In the genomic region with DNA sequence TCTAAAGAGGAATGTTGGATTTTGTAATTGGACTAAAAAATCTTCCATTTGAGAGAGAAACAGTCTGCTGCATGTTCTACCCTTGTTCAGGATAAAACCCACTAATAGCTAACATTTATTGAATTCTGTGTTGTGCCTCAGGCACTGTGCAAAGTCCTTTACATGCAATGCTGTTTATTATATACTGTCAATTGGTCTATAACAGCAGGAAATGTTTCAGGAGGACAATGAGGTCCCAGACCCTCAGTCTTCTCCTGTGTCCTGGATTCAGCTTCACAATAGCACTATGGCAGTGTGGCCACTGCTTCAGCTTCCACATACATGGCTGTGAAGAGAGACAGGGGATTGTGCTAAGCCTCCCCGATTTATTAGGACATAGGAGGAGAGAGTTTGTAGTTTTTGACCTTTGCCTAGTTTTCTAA, we compare ENCODE assay signal across 17 cellular contexts. TPM values are rescaled to one million over a fixed set of nuclear protein-coding genes. Genes with fewer than 3 reads are reported as not detected.
A peak's percentile ranks its signal among the peaks of the same experiment; 100 is the strongest.
DNase-seq lines count a peak whose midpoint lies in the region; ATAC-seq and TF ChIP-seq lines count a peak whose summit lies in the region.
"Had no signal": no experiment of that assay in that cellular context is flagged by ENCODE, and none has a peak within 500 bp of the region (broad histone marks: within the 10 kb centered on the region; RNA-seq: fewer than 3 reads in every experiment).

No MANE protein-coding gene starts in this region.

- no peak overlapping the region for H4K12ac ChIP-seq in trophoblast cell (ENCODE audit: low read depth, low read length)

- peaks cover 74% of the 10 kb centered on the region for H3K4me1 Mint-ChIP-seq in activated CD4-positive, alpha-beta T cell treated with anti-CD3 and anti-CD28 coated beads for 36 hours

- ATAC-seq in activated CD4-positive, alpha-beta T cell treated with anti-CD3 and anti-CD28 coated beads for 36 hours = no peak
- peak; percentile 5; the same call in 1 of the 3 replicates for ATAC-seq in RWPE2 (ENCODE audit: low read depth)
- ATAC-seq: A549 had no signal

- H3K27ac ChIP-seq in RWPE2 (ENCODE audit: poor library complexity, severe bottlenecking) (peak overlapping the region; percentile 88), esophagus squamous epithelium (peak overlapping the region in 3 of 4 donors; percentile 67 to 97 (median 78)), trophoblast cell (ENCODE audit: low read depth, low read length) (no peak overlapping the region)
- H3K27ac ChIP-seq: A549, tibial artery had no signal

- no peak overlapping the region for H4K8ac ChIP-seq in trophoblast cell (ENCODE audit: low read depth, low read length)

- no peak overlapping the region for H2BK5ac ChIP-seq in trophoblast cell (ENCODE audit: low read depth, low read length, poor library complexity)

- no peak overlapping the region for H3K9ac ChIP-seq in trophoblast cell (ENCODE audit: low read length)

- H3K4me2 ChIP-seq in trophoblast cell (ENCODE audit: low read length) = no peak overlapping the region
- H3K4me2 ChIP-seq: A549 had no signal

- peak overlapping the region; percentile 67 for H3K4ac ChIP-seq in trophoblast cell (ENCODE audit: low read depth, low read length)

- no peaks in the 10 kb centered on the region for H3K27me3 Mint-ChIP-seq in activated CD4-positive, alpha-beta T cell treated with anti-CD3 and anti-CD28 coated beads for 36 hours
- H3K27me3 Mint-ChIP-seq: activated naive CD8-positive, alpha-beta T cell treated with anti-CD3 and anti-CD28 coated beads, Interleukin-2, amount 10 ng/mL, durations not matched to agents 7 days and 5 days had no signal

- no peak overlapping the region for H4K91ac ChIP-seq in trophoblast cell (ENCODE audit: low read depth, low read length)

- POLR2A ChIA-PET in activated CD4-positive, alpha-beta T cell treated with anti-CD3 and anti-CD28 coated beads for 36 hours (lab: Charles Lee) = interaction anchor here (0.9 kb wide), 2 partner anchors 10 to 26 kb away, joined by 3 read pairs; no protein-coding TSS in a partner anchor

- peak overlapping the region; percentile 82 for H3K27ac Mint-ChIP-seq in activated CD4-positive, alpha-beta T cell treated with anti-CD3 and anti-CD28 coated beads for 36 hours

- TF ChIP-seq CTCF in RWPE2 (IDR thresholded peaks at IDR 0.05; ENCODE audit: poor library complexity, severe bottlenecking) = no peak
- TF ChIP-seq CTCF in esophagus squamous epithelium (IDR thresholded peaks at IDR 0.05) = no peak

- H3K79me1 ChIP-seq in trophoblast cell (ENCODE audit: low read length) = no peaks in the 10 kb centered on the region

- no peaks in the 10 kb centered on the region for H3K27me3 ChIP-seq in RWPE2 (ENCODE audit: insufficient read depth, poor library complexity, severe bottlenecking)
- no peaks in the 10 kb centered on the region for H3K27me3 ChIP-seq in esophagus squamous epithelium
- no peaks in the 10 kb centered on the region for H3K27me3 ChIP-seq in trophoblast cell (ENCODE audit: insufficient read depth, low read length)
- H3K27me3 ChIP-seq: tibial artery had no signal

- no peak overlapping the region for H3K14ac ChIP-seq in trophoblast cell (ENCODE audit: low read length)

- H3K23ac ChIP-seq in trophoblast cell (ENCODE audit: low read length) = no peak overlapping the region

- CTCF ChIA-PET in activated CD4-positive, alpha-beta T cell treated with anti-CD3 and anti-CD28 coated beads for 36 hours (lab: Charles Lee) = interaction anchor here (1.2 to 3.8 kb wide), 3 partner anchors 13 to 28 kb away, joined by 3 to 20 read pairs (median 3); no protein-coding TSS in a partner anchor

- H3K36me3 ChIP-seq in RWPE2 (ENCODE audit: low read depth) (peaks cover 73% of the 10 kb centered on the region), esophagus squamous epithelium (no peaks in the 10 kb centered on the region), trophoblast cell (ENCODE audit: control insufficient read depth in 1 of 2, insufficient read depth in 2 of 2, low read length in 2 of 2) (peaks cover 2 to 3% of the 10 kb centered on the region in 2 experiments)
- H3K36me3 ChIP-seq: tibial artery had no signal

- H3K4me1 ChIP-seq in RWPE2 (ENCODE audit: insufficient read depth, poor library complexity, severe bottlenecking) (peaks cover 77% of the 10 kb centered on the region), esophagus squamous epithelium (peaks cover 34 to 96% (median 59%) of the 10 kb centered on the region in 3 donors), trophoblast cell (ENCODE audit: control insufficient read depth in 1 of 2, insufficient read depth in 2 of 2, low read length in 2 of 2) (peaks cover under 1 to 1% of the 10 kb centered on the region in 2 experiments)

- peaks cover 42% of the 10 kb centered on the region for H3K36me3 Mint-ChIP-seq in activated CD4-positive, alpha-beta T cell treated with anti-CD3 and anti-CD28 coated beads for 36 hours (ENCODE audit: low read depth)

- no peak overlapping the region for H3K18ac ChIP-seq in trophoblast cell (ENCODE audit: low read length)

- H3K4me3 ChIP-seq in RWPE2 (ENCODE audit: severe bottlenecking) (no peak overlapping the region), esophagus squamous epithelium (no peak overlapping the region), trophoblast cell (ENCODE audit: low read depth, low read length) (no peak overlapping the region)
- H3K4me3 ChIP-seq: A549, tibial artery had no signal

- no peak overlapping the region for H2BK12ac ChIP-seq in trophoblast cell (ENCODE audit: low read length)

- no peaks in the 10 kb centered on the region for H3K9me3 ChIP-seq in RWPE2 (ENCODE audit: severe bottlenecking)
- H3K9me3 ChIP-seq in esophagus squamous epithelium = no peaks in the 10 kb centered on the region
- no peaks in the 10 kb centered on the region for H3K9me3 ChIP-seq in trophoblast cell (ENCODE audit: insufficient read depth, low read depth, low read length)
- H3K9me3 ChIP-seq: A549, tibial artery had no signal

- no peak overlapping the region for H2BK120ac ChIP-seq in trophoblast cell (ENCODE audit: insufficient read depth, low read length, poor library complexity)

- no peak overlapping the region for H3K4me3 Mint-ChIP-seq in activated CD4-positive, alpha-beta T cell treated with anti-CD3 and anti-CD28 coated beads for 36 hours

- intact Hi-C loops in activated CD4-positive, alpha-beta T cell treated with anti-CD3 and anti-CD28 coated beads for 36 hours (cut with DNase I, micrococcal nuclease) = no loop called here
- intact Hi-C loops in esophagus squamous epithelium (cut with DNase I) = no loop called here

- H2AK5ac ChIP-seq in trophoblast cell (ENCODE audit: low read length) = no peak overlapping the region

- no peak for TF ChIP-seq POLR2A in esophagus squamous epithelium (IDR thresholded peaks at IDR 0.05)

- peaks cover 2% of the 10 kb centered on the region for H3K9me3 Mint-ChIP-seq in activated CD4-positive, alpha-beta T cell treated with anti-CD3 and anti-CD28 coated beads for 36 hours (ENCODE audit: low read depth)
- H3K9me3 Mint-ChIP-seq: activated naive CD8-positive, alpha-beta T cell treated with anti-CD3 and anti-CD28 coated beads, Interleukin-2, amount 10 ng/mL, durations not matched to agents 7 days and 5 days had no signal

- no peak overlapping the region for H2AFZ ChIP-seq in trophoblast cell (ENCODE audit: insufficient read depth, low read length, poor library complexity)

- H3K79me2 ChIP-seq in trophoblast cell (ENCODE audit: control insufficient read depth, insufficient read depth, low read length, poor library complexity) = peaks cover 5% of the 10 kb centered on the region

- WGBS in esophagus squamous epithelium, 2 donors = 62 to 82% methylated on average over 1 of the region's 1 CpG
- no CpG with 5 or more reads among the region's 1 CpG for WGBS in trophoblast cell (ENCODE audit: extremely low coverage, insufficient coverage, insufficient read length)

- DNase-seq in activated CD4-positive, alpha-beta T cell treated with anti-CD3 and anti-CD28 coated beads for 36 hours = no peak
- DNase-seq in activated CD4-positive, alpha-beta T cell treated with anti-CD3 and anti-CD28 coated beads, Interleukin-2, amount 50 U/mL, for 48 hours = no peak
- DNase-seq in RWPE2 (ENCODE audit: low spot score) (peak; percentile 15), esophagus squamous epithelium (lab: John Stamatoyannopoulos, UW) (no peak), trophoblast cell (peak in 1 of 2 donors; percentile 45), cortex of kidney (lab: John Stamatoyannopoulos, UW) (no peak), GF-D8 (lab: John Stamatoyannopoulos, UW) (no peak)
- DNase-seq in stimulated activated CD4-positive, alpha-beta T cell treated with anti-CD3 and anti-CD28 coated beads, Interleukin-12 subunit alpha, Interleukin-12 subunit beta, amount 100 ng/mL, for 4 hours = no peak
- DNase-seq: cerebellar nuclear complex, NCI-H1105, NCI-H446 treated with DMSO at 0.1 percent for 48 hours, occipital lobe, PC-3, SW 1271, tibial artery had no signal

RNA-seq across cellular contexts. Expression of a gene that starts 11.0 kb away (rescaled TPM):
- total RNA-seq in activated CD4-positive, alpha-beta T cell treated with anti-CD3 and anti-CD28 coated beads for 36 hours = 10 to 100 TPM; 79.0 to 92.8 TPM
- total RNA-seq in esophagus squamous epithelium = 10 to 100 TPM; 23.6 to 30.6 (median 29.0) TPM
- 27.0 and 27.9 TPM in 2 replicates for polyA plus RNA-seq in trophoblast cell (2013)
